In genomic region chr5:176550275-176550831, GRCh38 we compare ENCODE assay signal across 17 cellular contexts. TPM values are rescaled to one million over a fixed set of nuclear protein-coding genes. Genes with fewer than 3 reads are reported as not detected.
DNase-seq lines count a peak whose midpoint lies in the region; ATAC-seq, FAIRE-seq and TF ChIP-seq lines count a peak whose summit lies in the region.
"Had no signal": no experiment of that assay in that cellular context is flagged by ENCODE, and none has a peak within 500 bp of the region (broad histone marks: within the 10 kb centered on the region; RNA-seq: fewer than 3 reads in every experiment).

No MANE protein-coding gene starts in this region.

- intact Hi-C loops in colonic mucosa (cut with DNase I) = no loop called here
- intact Hi-C loops in ascending aorta (cut with DNase I) = no loop called here

- H3K27me3 ChIP-seq in colonic mucosa (no peaks in the 10 kb centered on the region), ascending aorta (no peaks in the 10 kb centered on the region)
- H3K27me3 ChIP-seq: upper lobe of left lung had no signal

- no peaks in the 10 kb centered on the region for H3K27me3 Mint-ChIP-seq in activated T-cell treated with anti-CD3 and anti-CD28 coated beads, Interleukin-2, amount 50 U/mL, for 4 hours (ENCODE audit: low read depth)

- H3K9ac ChIP-seq in colonic mucosa (ENCODE audit: low read depth in 2 of 2, low read length in 2 of 2) = peak overlapping the region in 1 of 2 donors; percentile 86
- H3K9ac ChIP-seq: neural progenitor cell had no signal

- H3K4me1 ChIP-seq in colonic mucosa = peaks cover 24% of the 10 kb centered on the region
- H3K4me1 ChIP-seq in ascending aorta = no peaks in the 10 kb centered on the region
- H3K4me1 ChIP-seq: upper lobe of left lung had no signal

- DNase-seq in activated T-cell treated with anti-CD3 and anti-CD28 coated beads, Interleukin-2, amount 50 U/mL, for 4 hours = no peak
- DNase-seq in activated T-cell treated with anti-CD3 and anti-CD28 coated beads, Interleukin-2, amount 50 U/mL, for 48 hours = no peak
- peak; percentile 50 for DNase-seq in NOMO-1 treated with dmso at 0.1 percent for 144 hours (lab: John Stamatoyannopoulos, UW; ENCODE audit: unreplicated experiment)
- no peak for DNase-seq in colonic mucosa
- DNase-seq in stimulated activated effector memory CD8-positive, alpha-beta T cell treated with anti-CD3 and anti-CD28 coated beads, Interleukin-12 subunit alpha, Interleukin-12 subunit beta, amount 100 ng/mL, for 72 hours (ENCODE audit: low spot score in 2 of 2) = peak in 1 of 2 donors; percentile 51
- no peak for DNase-seq in GM19239 (ENCODE audit: insufficient read length, low spot score)
- no peak for DNase-seq in ascending aorta (ENCODE audit: low spot score in 2 of 2)
- DNase-seq in NCI-H82 treated with DMSO at 0.1 percent for 48 hours (lab: John Stamatoyannopoulos, UW; ENCODE audit: unreplicated experiment) = no peak
- DNase-seq: anterior cingulate cortex; effector CD8-positive, alpha-beta T cell; kidney glomerular epithelial cell; NCI-H1417 treated with DMSO at 0.1 percent for 48 hours; T-helper 1 cell; upper lobe of left lung had no signal

- no peaks in the 10 kb centered on the region for H3K36me3 ChIP-seq in colonic mucosa
- H3K36me3 ChIP-seq in ascending aorta = no peaks in the 10 kb centered on the region
- H3K36me3 ChIP-seq: gastroesophageal sphincter, neural progenitor cell, upper lobe of left lung had no signal

- H3K36me3 Mint-ChIP-seq in activated T-cell treated with anti-CD3 and anti-CD28 coated beads, Interleukin-2, amount 50 U/mL, for 4 hours (ENCODE audit: insufficient read depth) = no peaks in the 10 kb centered on the region
- peaks cover 4% of the 10 kb centered on the region for H3K36me3 Mint-ChIP-seq in stimulated activated effector memory CD8-positive, alpha-beta T cell treated with anti-CD3 and anti-CD28 coated beads, Interleukin-12 subunit alpha, Interleukin-12 subunit beta, amount 100 ng/mL, for 72 hours
- H3K36me3 Mint-ChIP-seq: neural progenitor cell had no signal

- H3K4me3 ChIP-seq in colonic mucosa (peak overlapping the region; percentile 19), ascending aorta (no peak overlapping the region)
- H3K4me3 ChIP-seq: gastroesophageal sphincter, neural progenitor cell, upper lobe of left lung had no signal

- H3K27ac Mint-ChIP-seq in stimulated activated effector memory CD8-positive, alpha-beta T cell treated with anti-CD3 and anti-CD28 coated beads, Interleukin-12 subunit alpha, Interleukin-12 subunit beta, amount 100 ng/mL, for 72 hours = peak overlapping the region; percentile 97
- H3K27ac Mint-ChIP-seq: neural progenitor cell had no signal

- H3K27ac ChIP-seq in colonic mucosa (peak overlapping the region; percentile 99), ascending aorta (no peak overlapping the region)
- H3K27ac ChIP-seq: gastroesophageal sphincter, neural progenitor cell, upper lobe of left lung had no signal

- TF ChIP-seq CTCF in colonic mucosa (IDR thresholded peaks at IDR 0.05) = no peak
- no peak for TF ChIP-seq CTCF in ascending aorta (IDR thresholded peaks at IDR 0.05)

- H3K4me3 Mint-ChIP-seq in activated T-cell treated with anti-CD3 and anti-CD28 coated beads, Interleukin-2, amount 50 U/mL, for 4 hours = peak overlapping the region; percentile 31
- H3K4me3 Mint-ChIP-seq in stimulated activated effector memory CD8-positive, alpha-beta T cell treated with anti-CD3 and anti-CD28 coated beads, Interleukin-12 subunit alpha, Interleukin-12 subunit beta, amount 100 ng/mL, for 72 hours = peak overlapping the region; percentile 60
- H3K4me3 Mint-ChIP-seq: neural progenitor cell had no signal

- ATAC-seq in activated T-cell treated with anti-CD3 and anti-CD28 coated beads, Interleukin-2, amount 50 U/mL, for 4 hours = no peak
- no peak for ATAC-seq in stimulated activated effector memory CD8-positive, alpha-beta T cell treated with anti-CD3 and anti-CD28 coated beads, Interleukin-12 subunit alpha, Interleukin-12 subunit beta, amount 100 ng/mL, for 72 hours
- ATAC-seq: gastroesophageal sphincter had no signal

- H3K9me3 Mint-ChIP-seq in activated T-cell treated with anti-CD3 and anti-CD28 coated beads, Interleukin-2, amount 50 U/mL, for 4 hours = no peaks in the 10 kb centered on the region
- H3K9me3 Mint-ChIP-seq in stimulated activated effector memory CD8-positive, alpha-beta T cell treated with anti-CD3 and anti-CD28 coated beads, Interleukin-12 subunit alpha, Interleukin-12 subunit beta, amount 100 ng/mL, for 72 hours = no peaks in the 10 kb centered on the region
- H3K9me3 Mint-ChIP-seq: neural progenitor cell had no signal

- FAIRE-seq in GM19239 (lab: Jason Lieb, UNC) = no peak

- H3K4me1 Mint-ChIP-seq in activated T-cell treated with anti-CD3 and anti-CD28 coated beads, Interleukin-2, amount 50 U/mL, for 4 hours (ENCODE audit: low read depth) = peaks cover 59% of the 10 kb centered on the region
- H3K4me1 Mint-ChIP-seq in stimulated activated effector memory CD8-positive, alpha-beta T cell treated with anti-CD3 and anti-CD28 coated beads, Interleukin-12 subunit alpha, Interleukin-12 subunit beta, amount 100 ng/mL, for 72 hours = peaks cover 55% of the 10 kb centered on the region

- H3K9me3 ChIP-seq in colonic mucosa (no peaks in the 10 kb centered on the region), ascending aorta (no peaks in the 10 kb centered on the region)
- H3K9me3 ChIP-seq: gastroesophageal sphincter, upper lobe of left lung had no signal

RNA-seq across cellular contexts. Expression of gene CDHR2, which starts 1.2 kb away (rescaled TPM):
- under 1 TPM; 0.29 to 0.43 (median 0.33) TPM for total RNA-seq in activated T-cell treated with anti-CD3 and anti-CD28 coated beads, Interleukin-2, amount 50 U/mL, for 4 hours
- total RNA-seq in colonic mucosa (10 to 100 TPM; 42.8 to 60.2 TPM), ascending aorta (not detected)
- total RNA-seq: Daoy had no signal

RNA-seq across cellular contexts. Expression of gene RNF44, which starts 13.2 kb away (rescaled TPM):
- 10 to 100 TPM; 55.0 to 58.5 (median 58.4) TPM for total RNA-seq in activated T-cell treated with anti-CD3 and anti-CD28 coated beads, Interleukin-2, amount 50 U/mL, for 4 hours
- total RNA-seq in colonic mucosa (10 to 100 TPM; 58.2 to 67.5 TPM), ascending aorta (24.1 TPM)

RNA-seq across cellular contexts. Expression of gene GPRIN1, which starts 59.6 kb away (rescaled TPM):
- total RNA-seq in activated T-cell treated with anti-CD3 and anti-CD28 coated beads, Interleukin-2, amount 50 U/mL, for 4 hours = 1 to 10 TPM; 3.6 to 5.3 (median 4.5) TPM
- total RNA-seq in colonic mucosa (1 to 10 TPM; 2.1 to 3.1 TPM), ascending aorta (not detected)

Comparison
In these comparisons a context has a peak if more than half of its experiments do, and no peak if none do; other contexts are left out.
1. RNA of gene CDHR2, which starts 1.2 kb away (total RNA-seq): 42.8 to 60.2 TPM in colonic mucosa; 0.29 to 0.43 TPM in activated T-cell treated with anti-CD3 and anti-CD28 coated beads, Interleukin-2, amount 50 U/mL, for 4 hours and not detected in ascending aorta (single experiment); every median in the first group is over 10 times any median in the second.